15 cellular contexts compared by ENCODE assay signal in the genomic region with DNA sequence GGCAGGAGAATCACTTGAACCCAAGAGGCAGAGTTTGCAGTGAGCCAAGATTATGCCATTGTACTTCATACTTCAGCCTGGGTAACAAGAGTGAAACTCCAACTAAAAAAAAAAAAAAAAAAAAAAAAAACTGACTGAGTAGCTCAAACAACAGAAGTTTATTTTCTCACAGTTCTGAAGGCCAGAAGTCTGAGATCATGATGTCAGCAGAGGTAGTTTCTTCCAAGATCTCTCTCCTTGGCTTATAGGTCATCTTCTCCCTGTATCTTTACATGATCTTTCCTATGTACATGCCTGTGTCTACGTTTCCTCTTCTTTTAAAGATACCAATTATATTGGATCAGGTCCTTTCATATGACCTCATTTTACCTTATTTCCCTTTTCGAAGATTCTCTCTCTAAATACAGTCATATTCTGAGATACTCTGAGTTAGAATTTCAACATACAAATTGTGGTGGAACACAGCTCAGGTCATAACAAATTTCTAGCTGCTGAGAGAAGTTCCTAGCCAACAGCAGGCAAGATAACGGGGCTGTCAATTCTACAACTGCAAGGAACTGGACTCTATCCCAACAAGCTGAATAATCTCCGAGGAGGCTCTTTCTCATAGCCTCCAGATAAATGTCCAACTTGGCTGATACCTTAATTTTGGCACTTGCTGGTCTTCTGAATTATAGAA.
DNase-seq lines count a peak whose midpoint lies in the region; ATAC-seq and TF ChIP-seq lines count a peak whose summit lies in the region.
"Had no signal": no experiment of that assay in that cellular context is flagged by ENCODE, and none has a peak within 500 bp of the region (broad histone marks: within the 10 kb centered on the region; RNA-seq: fewer than 3 reads in every experiment).

No MANE protein-coding gene starts in this region.

- no peak overlapping the region for H3K4me2 ChIP-seq in neural progenitor cell
- H3K4me2 ChIP-seq: BLaER1 had no signal

- TF ChIP-seq POLR2A in vagina (IDR thresholded peaks at IDR 0.05), result no peak

- no peak for TF ChIP-seq CTCF in fibroblast of the aortic adventitia (IDR thresholded peaks at IDR 0.05; ENCODE audit: insufficient read depth, low read length)
- no peak for TF ChIP-seq CTCF in right atrium auricular region (IDR thresholded peaks at IDR 0.05)
- no peak for TF ChIP-seq CTCF in vagina (IDR thresholded peaks at IDR 0.05)
- no peak for TF ChIP-seq CTCF in neural progenitor cell (IDR thresholded peaks at IDR 0.05)

- H3K9me3 ChIP-seq in right atrium auricular region, result no peaks in the 10 kb centered on the region
- H3K9me3 ChIP-seq in vagina, result no peaks in the 10 kb centered on the region
- H3K9me3 ChIP-seq in neural progenitor cell (ENCODE audit: low read depth), result no peaks in the 10 kb centered on the region
- no peaks in the 10 kb centered on the region for H3K9me3 ChIP-seq in naive thymus-derived CD4-positive, alpha-beta T cell (ENCODE audit: control insufficient read depth in 2 of 3, low read length in 3 of 3)
- H3K9me3 ChIP-seq: BLaER1 had no signal

- POLR2A ChIA-PET in naive thymus-derived CD4-positive, alpha-beta T cell (lab: Charles Lee), result no interaction called here

- no peak for ATAC-seq in naive thymus-derived CD4-positive, alpha-beta T cell
- ATAC-seq: CD8-positive, alpha-beta T cell; HCT116 had no signal

- H3F3A ChIP-seq in neural progenitor cell (ENCODE audit: low read depth), result no peaks in the 10 kb centered on the region

- H4K20me1 ChIP-seq in neural progenitor cell (ENCODE audit: low read depth), result no peaks in the 10 kb centered on the region
- H4K20me1 ChIP-seq: BLaER1 had no signal

- no peak overlapping the region for H3K4me3 Mint-ChIP-seq in neural progenitor cell
- no peak overlapping the region for H3K4me3 Mint-ChIP-seq in naive thymus-derived CD4-positive, alpha-beta T cell
- H3K4me3 Mint-ChIP-seq: CD8-positive, alpha-beta T cell had no signal

- H3K9ac ChIP-seq in neural progenitor cell, result no peak overlapping the region
- H3K9ac ChIP-seq: BLaER1 had no signal

- H3K4me1 Mint-ChIP-seq in neural progenitor cell, result no peaks in the 10 kb centered on the region
- no peaks in the 10 kb centered on the region for H3K4me1 Mint-ChIP-seq in naive thymus-derived CD4-positive, alpha-beta T cell

- H3K4me1 ChIP-seq in right atrium auricular region (peaks cover 0 to 10% of the 10 kb centered on the region in 2 donors), vagina (no peaks in the 10 kb centered on the region), neural progenitor cell (no peaks in the 10 kb centered on the region)
- no peaks in the 10 kb centered on the region for H3K4me1 ChIP-seq in naive thymus-derived CD4-positive, alpha-beta T cell (ENCODE audit: control insufficient read depth in 2 of 2, insufficient read depth in 2 of 2, low read length in 2 of 2)
- H3K4me1 ChIP-seq: BLaER1 had no signal

- CTCF ChIA-PET in naive thymus-derived CD4-positive, alpha-beta T cell (lab: Charles Lee), result no interaction called here

- no peak overlapping the region for H2AFZ ChIP-seq in neural progenitor cell (replicated peaks)

- H3K27ac ChIP-seq in right atrium auricular region, result peak overlapping the region; percentile 30 to 48
- H3K27ac ChIP-seq in vagina, result peak overlapping the region; percentile 53
- H3K27ac ChIP-seq in neural progenitor cell, result no peak overlapping the region
- no peak overlapping the region for H3K27ac ChIP-seq in naive thymus-derived CD4-positive, alpha-beta T cell (ENCODE audit: low read depth, low read length)
- H3K27ac ChIP-seq: BLaER1 had no signal

- H3K27ac Mint-ChIP-seq in neural progenitor cell, result no peak overlapping the region
- no peak overlapping the region for H3K27ac Mint-ChIP-seq in naive thymus-derived CD4-positive, alpha-beta T cell
- H3K27ac Mint-ChIP-seq: CD8-positive, alpha-beta T cell had no signal

- DNase-seq in amniotic epithelial cell (ENCODE audit: low read depth), result peak; percentile 88
- peak; percentile 88 for DNase-seq in fibroblast of the aortic adventitia (ENCODE audit: low read depth)
- peak; percentile 61 for DNase-seq in right atrium auricular region (ENCODE audit: low spot score)
- no peak for DNase-seq in vagina (ENCODE audit: extremely low spot score in 2 of 2)
- DNase-seq in RKO (ENCODE audit: low spot score), result no peak
- DNase-seq in neural progenitor cell (ENCODE audit: low spot score), result no peak
- no peak for DNase-seq in naive thymus-derived CD4-positive, alpha-beta T cell
- no peak for DNase-seq in activated T-cell treated with anti-CD3 and anti-CD28 coated beads, Interleukin-2, amount 50 U/mL, for 1 hour
- DNase-seq: CD8-positive, alpha-beta T cell; DMS79; NCI-H1417; NCI-H187 treated with DMSO at 0.1 percent for 48 hours; NCI-H446 had no signal

- no peaks in the 10 kb centered on the region for H3K36me3 ChIP-seq in right atrium auricular region
- H3K36me3 ChIP-seq in vagina, result no peaks in the 10 kb centered on the region
- H3K36me3 ChIP-seq in neural progenitor cell, result no peaks in the 10 kb centered on the region
- no peaks in the 10 kb centered on the region for H3K36me3 ChIP-seq in naive thymus-derived CD4-positive, alpha-beta T cell (ENCODE audit: control insufficient read depth in 2 of 3, insufficient read depth in 3 of 3, low read length in 3 of 3)
- H3K36me3 ChIP-seq: BLaER1 had no signal

- no peaks in the 10 kb centered on the region for H3K9me3 Mint-ChIP-seq in neural progenitor cell
- H3K9me3 Mint-ChIP-seq in naive thymus-derived CD4-positive, alpha-beta T cell, result peaks cover 0 to 21% (median 7%) of the 10 kb centered on the region in 11 donors

- intact Hi-C loops in vagina (cut with DNase I), result no loop called here
- intact Hi-C loops in naive thymus-derived CD4-positive, alpha-beta T cell (cut with micrococcal nuclease), result no loop called here

- H3K4me3 ChIP-seq in fibroblast of the aortic adventitia (ENCODE audit: low read depth, low read length), result no peak overlapping the region
- no peak overlapping the region for H3K4me3 ChIP-seq in right atrium auricular region
- no peak overlapping the region for H3K4me3 ChIP-seq in vagina
- H3K4me3 ChIP-seq in neural progenitor cell, result no peak overlapping the region
- no peak overlapping the region for H3K4me3 ChIP-seq in naive thymus-derived CD4-positive, alpha-beta T cell (ENCODE audit: low read length)
- H3K4me3 ChIP-seq: BLaER1 had no signal

- no peaks in the 10 kb centered on the region for H3K36me3 Mint-ChIP-seq in neural progenitor cell
- H3K36me3 Mint-ChIP-seq in naive thymus-derived CD4-positive, alpha-beta T cell, result peaks cover 0 to 3% (median 0%) of the 10 kb centered on the region in 5 donors
- H3K36me3 Mint-ChIP-seq: CD8-positive, alpha-beta T cell had no signal

- H3K27me3 ChIP-seq in right atrium auricular region (no peaks in the 10 kb centered on the region), vagina (no peaks in the 10 kb centered on the region), neural progenitor cell (no peaks in the 10 kb centered on the region)
- H3K27me3 ChIP-seq in naive thymus-derived CD4-positive, alpha-beta T cell (ENCODE audit: control insufficient read depth in 2 of 2, insufficient read depth in 2 of 2, low read length in 2 of 2), result no peaks in the 10 kb centered on the region
- H3K27me3 ChIP-seq: BLaER1 had no signal

- H3K27me3 Mint-ChIP-seq in neural progenitor cell (ENCODE audit: insufficient read depth, low read depth), result no peaks in the 10 kb centered on the region
- H3K27me3 Mint-ChIP-seq in naive thymus-derived CD4-positive, alpha-beta T cell, result no peaks in the 10 kb centered on the region

- H3K79me2 ChIP-seq in neural progenitor cell (ENCODE audit: low read depth), result no peaks in the 10 kb centered on the region

Comparison
In these comparisons a context has a peak if more than half of its experiments do, and no peak if none do; other contexts are left out.
1. DNase-seq: peak in amniotic epithelial cell (single experiment), fibroblast of the aortic adventitia (single experiment) and right atrium auricular region (single experiment); none in vagina (0 of 2), RKO (single experiment), neural progenitor cell (single experiment), naive thymus-derived CD4-positive, alpha-beta T cell (0 of 9) and activated T-cell treated with anti-CD3 and anti-CD28 coated beads, Interleukin-2, amount 50 U/mL, for 1 hour (single experiment).
2. H3K27ac ChIP-seq: peak in right atrium auricular region (2 of 2) and vagina (single experiment); none in neural progenitor cell (single experiment) and naive thymus-derived CD4-positive, alpha-beta T cell (single experiment).